31 cellular contexts compared by ENCODE assay signal in the genomic region with DNA sequence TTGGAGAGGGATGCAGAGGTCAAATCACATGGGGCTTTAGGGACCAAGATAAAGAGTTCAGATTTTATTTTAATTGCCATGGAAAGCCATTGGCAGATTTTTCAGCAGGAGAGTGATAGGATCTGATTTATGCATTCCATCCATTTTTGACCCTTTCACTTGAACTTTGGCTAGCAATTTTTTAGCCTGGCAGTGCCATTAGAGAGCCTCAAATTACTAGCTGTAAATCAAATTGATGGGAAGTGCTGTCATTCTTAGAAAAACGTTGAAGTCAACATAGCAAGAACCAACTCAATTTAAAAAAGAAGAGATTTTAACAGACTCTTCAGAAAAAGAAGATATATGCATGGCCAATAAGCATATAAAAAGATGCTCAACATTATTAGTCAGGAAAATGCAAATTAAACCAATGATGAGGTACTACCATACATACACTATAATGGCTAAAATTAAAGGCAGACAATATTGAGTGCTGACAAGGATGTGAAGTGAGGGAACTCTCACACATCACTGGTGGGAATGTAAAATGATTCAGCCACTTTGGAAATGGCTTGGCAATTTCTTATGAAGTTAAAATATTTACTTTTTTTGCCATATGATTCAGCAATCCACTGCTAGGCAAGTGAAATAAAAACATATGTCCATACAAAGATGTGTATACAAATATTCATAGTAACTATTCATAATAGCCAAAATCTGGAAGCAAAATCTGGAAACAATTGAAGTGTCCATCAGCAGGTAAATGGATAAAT.
"Had no signal": no experiment of that assay in that cellular context is flagged by ENCODE, and none has a peak within 500 bp of the region (broad histone marks: within the 10 kb centered on the region; RNA-seq: fewer than 3 reads in every experiment).

No MANE protein-coding gene starts in this region.

- DNase-seq: activated CD4-positive, alpha-beta T cell treated with anti-CD3 and anti-CD28 coated beads for 48 hours; activated CD4-positive, alpha-beta T cell treated with anti-CD3 and anti-CD28 coated beads, Interleukin-2, amount 50 U/mL, for 48 hours; activated CD8-positive, alpha-beta memory T cell treated with anti-CD3 and anti-CD28 coated beads, Interleukin-2, amount 50 U/mL, for 4 hours; activated effector memory CD4-positive, alpha-beta T cell treated with anti-CD3 and anti-CD28 coated beads, Interleukin-2, amount 50 U/mL, for 16 hours; activated naive CD4-positive, alpha-beta T cell treated with anti-CD3 and anti-CD28 coated beads, Interleukin-2, amount 10 ng/mL, durations not matched to agents 7 days and 5 days; activated T-cell treated with anti-CD3 and anti-CD28 coated beads, Interleukin-2, amount 50 U/mL, for 1 hour; amniotic stem cell; central memory CD4-positive, alpha-beta T cell; gastrocnemius medialis; glutamatergic neuron; left ventricle myocardium inferior; mesendoderm; natural killer cell; occipital lobe; psoas muscle; stimulated activated CD4-positive, alpha-beta T cell treated with anti-CD3 and anti-CD28 coated beads, Interleukin-15, amount 100 ng/mL, for 24 hours; stimulated activated CD4-positive, alpha-beta T cell treated with anti-CD3 and anti-CD28 coated beads, Interleukin-2, amount 100 ng/mL, for 24 hours; stimulated activated naive B cell treated with anti-CD40 and anti-IgM and Interleukin-4, amounts not matched to agents 10 μg/mL and 1 μg/mL and 100 μg/mL, for 72 hours; stomach; T-helper 9 cell; thyroid gland; upper lobe of right lung; WERI-Rb-1 had no signal

- H3K9me3 ChIP-seq: gastrocnemius medialis, left ventricle myocardium inferior, psoas muscle, stomach, thyroid gland, upper lobe of right lung had no signal

- H3K27me3 ChIP-seq: gastrocnemius medialis, stomach, thyroid gland, upper lobe of right lung had no signal

- H3K36me3 ChIP-seq: gastrocnemius medialis, left ventricle myocardium inferior, neural progenitor cell, stomach, thyroid gland, upper lobe of right lung, WERI-Rb-1 had no signal

- H3K27ac ChIP-seq: gastrocnemius medialis, left ventricle myocardium inferior, neural progenitor cell, parathyroid adenoma, psoas muscle, stomach, thyroid gland, upper lobe of right lung, WERI-Rb-1 had no signal

- ATAC-seq: activated CD4-positive, CD25-positive, alpha-beta regulatory T cell treated with anti-CD3 and anti-CD28 coated beads, Interleukin-2, amount 50 U/mL, for 24 hours; gastrocnemius medialis; natural killer cell; psoas muscle; stimulated activated naive B cell treated with anti-CD40 and anti-IgM and Interleukin-4, amounts not matched to agents 10 μg/mL and 1 μg/mL and 100 μg/mL, for 72 hours; upper lobe of right lung had no signal

- H3K4me3 ChIP-seq: gastrocnemius medialis, left ventricle myocardium inferior, lung, neural progenitor cell, psoas muscle, smooth muscle cell, stomach, thyroid gland, upper lobe of right lung had no signal

- FAIRE-seq: endothelial cell of umbilical vein, islet of Langerhans, TTC549 had no signal

- H3K4me1 ChIP-seq: gastrocnemius medialis, left ventricle myocardium inferior, neural progenitor cell, parathyroid adenoma, psoas muscle, thyroid gland, upper lobe of right lung had no signal
